ENCODE assay signal across 17 cellular contexts in genomic region chr10:75352650-75353049, GRCh38.
DNase-seq lines count a peak whose midpoint lies in the region; ATAC-seq and FAIRE-seq lines count a peak whose summit lies in the region.
"Had no signal": no experiment of that assay in that cellular context is flagged by ENCODE, and none has a peak within 500 bp of the region (broad histone marks: within the 10 kb centered on the region; RNA-seq: fewer than 3 reads in every experiment).

No MANE protein-coding gene starts in this region.

- no peak for ATAC-seq in HG03457 (IDR thresholded peaks at IDR 0.05; ENCODE audit: unreplicated experiment)
- ATAC-seq: effector memory CD8-positive, alpha-beta T cell; stimulated activated naive B cell treated with anti-CD40 and anti-IgM and Interleukin-4, amounts not matched to agents 10 μg/mL and 1 μg/mL and 100 μg/mL, for 72 hours had no signal

- no peak for FAIRE-seq in urothelium cell line (lab: Jason Lieb, UNC)
- FAIRE-seq: astrocyte, GM12891 had no signal

- DNase-seq in ELR (ENCODE audit: low read depth) (peak; percentile 25), SW480 (ENCODE audit: low spot score) (peak; percentile 52), kidney tubule cell (ENCODE audit: low spot score) (peak; percentile 39), urothelium cell line (ENCODE audit: low spot score) (peak; percentile 75), NCI-H510A treated with DMSO at 0.1 percent for 48 hours (lab: John Stamatoyannopoulos, UW) (no peak), midbrain (lab: John Stamatoyannopoulos, UW) (no peak)
- DNase-seq: activated naive CD4-positive, alpha-beta T cell; Calu3; effector memory CD8-positive, alpha-beta T cell; GF-D8; hypothalamus; kidney glomerular epithelial cell; stimulated activated CD4-positive, alpha-beta T cell treated with anti-CD3 and anti-CD28 coated beads, Interleukin-15, amount 100 ng/mL, for 24 hours; stimulated activated naive B cell treated with anti-CD40 and anti-IgM and Interleukin-4, amounts not matched to agents 10 μg/mL and 1 μg/mL and 100 μg/mL, for 72 hours had no signal

Comparison
In these comparisons a context has a peak if more than half of its experiments do, and no peak if none do; other contexts are left out.
1. DNase-seq: peak in ELR (single experiment), SW480 (single experiment), kidney tubule cell (single experiment) and urothelium cell line (single experiment); none in NCI-H510A treated with DMSO at 0.1 percent for 48 hours (single experiment) and midbrain (single experiment).